37 cellular contexts compared by ENCODE assay signal in genomic region chr17:61818225-61818624, GRCh38. TPM values are rescaled to one million over a fixed set of nuclear protein-coding genes. Genes with fewer than 3 reads are reported as not detected.
"Had no signal": no experiment of that assay in that cellular context is flagged by ENCODE, and none has a peak within 500 bp of the region (broad histone marks: within the 10 kb centered on the region; RNA-seq: fewer than 3 reads in every experiment).

No MANE protein-coding gene starts in this region.

- H3K4me1 Mint-ChIP-seq: activated naive CD4-positive, alpha-beta T cell treated with anti-CD3 and anti-CD28 coated beads, Interleukin-2, amount 10 ng/mL, durations not matched to agents 7 days and 5 days had no signal

- H3K36me3 ChIP-seq: ascending aorta, cardiac muscle cell had no signal

- H3K4me1 ChIP-seq: ascending aorta had no signal

- DNase-seq: activated CD4-positive, alpha-beta memory T cell treated with anti-CD3 and anti-CD28 coated beads, Interleukin-2, amount 10 ng/mL, durations not matched to agents 7 days and 5 days; activated CD4-positive, alpha-beta T cell treated with anti-CD3 and anti-CD28 coated beads for 1 hour; activated CD4-positive, alpha-beta T cell treated with anti-CD3 and anti-CD28 coated beads for 36 hours; activated CD4-positive, alpha-beta T cell treated with anti-CD3 and anti-CD28 coated beads for 48 hours; activated CD4-positive, alpha-beta T cell treated with anti-CD3 and anti-CD28 coated beads, Interleukin-2, amount 10 ng/mL, durations not matched to agents 7 days and 5 days; activated CD4-positive, alpha-beta T cell treated with anti-CD3 and anti-CD28 coated beads, Interleukin-2, amount 50 U/mL, for 48 hours; activated CD4-positive, CD25-positive, alpha-beta regulatory T cell; activated CD8-positive, alpha-beta memory T cell treated with anti-CD3 and anti-CD28 coated beads for 24 hours; activated CD8-positive, alpha-beta memory T cell treated with anti-CD3 and anti-CD28 coated beads, Interleukin-2, amount 10 ng/mL, durations not matched to agents 7 days and 5 days; activated CD8-positive, alpha-beta memory T cell treated with anti-CD3 and anti-CD28 coated beads, Interleukin-2, amount 50 U/mL, for 48 hours; activated CD8-positive, alpha-beta T cell treated with anti-CD3 and anti-CD28 coated beads, Interleukin-2, amount 10 ng/mL, durations not matched to agents 7 days and 5 days; activated effector memory CD4-positive, alpha-beta T cell treated with Interleukin-2 at 50 U/mL for 16 hours; activated gamma-delta T cell; activated naive CD4-positive, alpha-beta T cell treated with anti-CD3 and anti-CD28 coated beads, Interleukin-2, amount 10 ng/mL, durations not matched to agents 7 days and 5 days; activated naive CD4-positive, alpha-beta T cell treated with Interleukin-2 at 50 U/mL for 16 hours; activated naive CD8-positive, alpha-beta T cell treated with anti-CD3 and anti-CD28 coated beads, Interleukin-2, amount 10 ng/mL, durations not matched to agents 7 days and 5 days; activated naive CD8-positive, alpha-beta T cell treated with anti-CD3 and anti-CD28 coated beads, Interleukin-2, amount 50 U/mL, for 24 hours; activated T-cell treated with anti-CD3 and anti-CD28 coated beads, Interleukin-2, amount 50 U/mL, for 24 hours; activated T-cell treated with anti-CD3 and anti-CD28 coated beads, Interleukin-2, amount 50 U/mL, for 48 hours; amygdala; anterior cingulate cortex; caudate nucleus; T-helper 2 cell; T-helper 9 cell had no signal

- H3K27ac ChIP-seq: ascending aorta, cardiac muscle cell, VCaP had no signal

- ATAC-seq: activated CD4-positive, alpha-beta T cell treated with anti-CD3 and anti-CD28 coated beads for 36 hours; activated CD4-positive, CD25-positive, alpha-beta regulatory T cell treated with anti-CD3 and anti-CD28 coated beads, Interleukin-2, amount 50 U/mL, for 24 hours; activated CD8-positive, alpha-beta memory T cell treated with anti-CD3 and anti-CD28 coated beads, Interleukin-2, amount 10 ng/mL, durations not matched to agents 7 days and 5 days; activated CD8-positive, alpha-beta T cell treated with anti-CD3 and anti-CD28 coated beads, Interleukin-2, amount 10 ng/mL, durations not matched to agents 7 days and 5 days; activated naive CD8-positive, alpha-beta T cell treated with anti-CD3 and anti-CD28 coated beads, Interleukin-2, amount 50 U/mL, for 24 hours; WTC11 had no signal

- H3K4me3 ChIP-seq: ascending aorta, cardiac muscle cell had no signal

- FAIRE-seq: bronchial epithelial cell, TTC549 had no signal

- H3K27me3 ChIP-seq: ascending aorta, cardiac muscle cell had no signal

- H3K27ac Mint-ChIP-seq: activated CD4-positive, alpha-beta memory T cell treated with anti-CD3 and anti-CD28 coated beads, Interleukin-2, amount 10 ng/mL, durations not matched to agents 7 days and 5 days; activated CD4-positive, alpha-beta T cell treated with anti-CD3 and anti-CD28 coated beads for 36 hours; activated CD4-positive, alpha-beta T cell treated with anti-CD3 and anti-CD28 coated beads, Interleukin-2, amount 10 ng/mL, durations not matched to agents 7 days and 5 days; activated CD8-positive, alpha-beta memory T cell treated with anti-CD3 and anti-CD28 coated beads, Interleukin-2, amount 10 ng/mL, durations not matched to agents 7 days and 5 days; activated CD8-positive, alpha-beta T cell treated with anti-CD3 and anti-CD28 coated beads, Interleukin-2, amount 10 ng/mL, durations not matched to agents 7 days and 5 days; activated naive CD4-positive, alpha-beta T cell treated with anti-CD3 and anti-CD28 coated beads, Interleukin-2, amount 10 ng/mL, durations not matched to agents 7 days and 5 days; activated naive CD4-positive, alpha-beta T cell treated with anti-CD3 and anti-CD28 coated beads, Interleukin-2, amount 50 U/mL, for 24 hours; activated naive CD8-positive, alpha-beta T cell; activated naive CD8-positive, alpha-beta T cell treated with anti-CD3 and anti-CD28 coated beads, Interleukin-2, amount 10 ng/mL, durations not matched to agents 7 days and 5 days; activated naive CD8-positive, alpha-beta T cell treated with anti-CD3 and anti-CD28 coated beads, Interleukin-2, amount 50 U/mL, for 24 hours; activated T-cell treated with anti-CD3 and anti-CD28 coated beads, Interleukin-2, amount 50 U/mL, for 24 hours; activated T-helper 2 cell treated with anti-CD3 and anti-CD28 coated beads, Interferon-gamma antibody, Interleukin-2, Interleukin-4, amounts not matched to agents 10 μg/mL and 5 μg/mL and 100 μg/mL, durations not matched to agents 14 hours and 24 hours and 36 hours; brain; T-helper 1 cell treated with Interleukin-12 subunit alpha and Interleukin-12 subunit beta and Interleukin-4 antibody, amounts not matched to agents 30 μg/mL and 1 μg/mL, for 36 hours; T-helper 2 cell treated with Interferon-gamma antibody and Interleukin-4, amounts not matched to agents 5 μg/mL and 100 μg/mL, for 36 hours; WTC11 had no signal

- H3K9me3 ChIP-seq: ascending aorta had no signal

- H3K4me3 Mint-ChIP-seq: activated CD4-positive, alpha-beta memory T cell treated with anti-CD3 and anti-CD28 coated beads, Interleukin-2, amount 10 ng/mL, durations not matched to agents 7 days and 5 days; activated CD4-positive, alpha-beta T cell treated with anti-CD3 and anti-CD28 coated beads for 36 hours; activated CD4-positive, alpha-beta T cell treated with anti-CD3 and anti-CD28 coated beads, Interleukin-2, amount 10 ng/mL, durations not matched to agents 7 days and 5 days; activated CD8-positive, alpha-beta memory T cell treated with anti-CD3 and anti-CD28 coated beads, Interleukin-2, amount 10 ng/mL, durations not matched to agents 7 days and 5 days; activated CD8-positive, alpha-beta T cell treated with anti-CD3 and anti-CD28 coated beads, Interleukin-2, amount 10 ng/mL, durations not matched to agents 7 days and 5 days; activated naive CD4-positive, alpha-beta T cell treated with anti-CD3 and anti-CD28 coated beads, Interleukin-2, amount 10 ng/mL, durations not matched to agents 7 days and 5 days; activated naive CD4-positive, alpha-beta T cell treated with anti-CD3 and anti-CD28 coated beads, Interleukin-2, amount 50 U/mL, for 24 hours; activated naive CD8-positive, alpha-beta T cell; activated naive CD8-positive, alpha-beta T cell treated with anti-CD3 and anti-CD28 coated beads, Interleukin-2, amount 10 ng/mL, durations not matched to agents 7 days and 5 days; activated naive CD8-positive, alpha-beta T cell treated with anti-CD3 and anti-CD28 coated beads, Interleukin-2, amount 50 U/mL, for 24 hours; activated T-cell treated with anti-CD3 and anti-CD28 coated beads, Interleukin-2, amount 50 U/mL, for 24 hours; brain; T-helper 1 cell treated with Interleukin-12 subunit alpha and Interleukin-12 subunit beta and Interleukin-4 antibody, amounts not matched to agents 30 μg/mL and 1 μg/mL, for 36 hours; T-helper 2 cell treated with Interferon-gamma antibody and Interleukin-4, amounts not matched to agents 5 μg/mL and 100 μg/mL, for 36 hours; WTC11 had no signal

- H3K9me3 Mint-ChIP-seq: activated CD4-positive, alpha-beta memory T cell treated with anti-CD3 and anti-CD28 coated beads, Interleukin-2, amount 10 ng/mL, durations not matched to agents 7 days and 5 days; activated CD4-positive, alpha-beta T cell treated with anti-CD3 and anti-CD28 coated beads, Interleukin-2, amount 10 ng/mL, durations not matched to agents 7 days and 5 days; activated naive CD4-positive, alpha-beta T cell treated with anti-CD3 and anti-CD28 coated beads, Interleukin-2, amount 10 ng/mL, durations not matched to agents 7 days and 5 days; activated naive CD4-positive, alpha-beta T cell treated with anti-CD3 and anti-CD28 coated beads, Interleukin-2, amount 50 U/mL, for 24 hours; activated naive CD8-positive, alpha-beta T cell treated with anti-CD3 and anti-CD28 coated beads, Interleukin-2, amount 50 U/mL, for 24 hours had no signal

RNA-seq across cellular contexts. Expression of gene BRIP1, which starts 45.1 kb away (rescaled TPM):
- total RNA-seq: ascending aorta had no signal
